Comparison of ENCODE assay signal across 8 cellular contexts in the genomic region with DNA sequence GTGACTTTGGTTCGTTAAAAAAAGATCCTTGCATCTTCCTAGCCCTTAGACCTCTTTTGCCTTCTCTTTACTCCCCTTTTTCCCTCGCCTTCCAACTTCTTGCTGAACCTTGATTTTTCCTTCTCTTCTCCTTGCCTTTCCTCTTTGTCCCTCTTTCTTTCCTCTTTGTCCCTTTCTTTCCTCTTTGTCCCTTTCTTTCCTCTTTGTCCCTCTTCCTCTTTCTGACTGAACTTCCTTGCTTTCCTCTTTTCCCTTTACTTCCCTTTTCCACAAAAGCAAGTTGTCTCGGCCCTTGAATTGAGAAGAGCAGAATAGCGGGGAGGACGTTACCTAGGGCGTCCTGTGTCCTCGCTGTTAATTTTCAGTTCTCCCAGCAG. TPM values are rescaled to one million over a fixed set of nuclear protein-coding genes. Genes with fewer than 3 reads are reported as not detected.
A peak's percentile ranks its signal among the peaks of the same experiment; 100 is the strongest.
DNase-seq lines count a peak whose midpoint lies in the region; ATAC-seq and TF ChIP-seq lines count a peak whose summit lies in the region.

No MANE protein-coding gene starts in this region.

- no peak for TF ChIP-seq CTCF in osteocyte (IDR thresholded peaks at IDR 0.05)

- peaks cover 7% of the 10 kb centered on the region for H3K36me3 ChIP-seq in MG63
- H3K36me3 ChIP-seq in effector memory CD4-positive, alpha-beta T cell (ENCODE audit: control insufficient read depth, insufficient read depth, low read length): no peaks in the 10 kb centered on the region

- no peaks in the 10 kb centered on the region for H3K9me3 Mint-ChIP-seq in osteocyte (ENCODE audit: unreplicated experiment)

- no peaks in the 10 kb centered on the region for H3K9me3 ChIP-seq in MG63
- no peaks in the 10 kb centered on the region for H3K9me3 ChIP-seq in effector memory CD4-positive, alpha-beta T cell (ENCODE audit: control insufficient read depth, low read length)

- H3K27me3 ChIP-seq in MG63: no peaks in the 10 kb centered on the region
- no peaks in the 10 kb centered on the region for H3K27me3 ChIP-seq in effector memory CD4-positive, alpha-beta T cell (replicated peaks; ENCODE audit: control insufficient read depth, insufficient read depth, low read length, poor library complexity, severe bottlenecking)

- H3K4me1 ChIP-seq in effector memory CD4-positive, alpha-beta T cell (ENCODE audit: control insufficient read depth, insufficient read depth, low read length, poor library complexity, severe bottlenecking): peaks cover 13% of the 10 kb centered on the region

- peaks cover 5% of the 10 kb centered on the region for H3K36me3 Mint-ChIP-seq in osteocyte (ENCODE audit: unreplicated experiment)

- H3K27ac ChIP-seq in effector memory CD4-positive, alpha-beta T cell (ENCODE audit: insufficient read depth, low read length, poor library complexity, severe bottlenecking): peak overlapping the region; percentile 82

- H3K4me3 Mint-ChIP-seq in osteocyte (ENCODE audit: unreplicated experiment): peak overlapping the region; percentile 97

- H3K27ac Mint-ChIP-seq in osteocyte (ENCODE audit: unreplicated experiment): peak overlapping the region; percentile 80

- DNase-seq in DMS114 treated with DMSO at 0.1 percent for 48 hours (lab: John Stamatoyannopoulos, UW; ENCODE audit: unreplicated experiment) (peak; percentile 6), MG63 (no peak), osteocyte (ENCODE audit: extremely low spot score, unreplicated experiment) (no peak), posterior vena cava (ENCODE audit: low spot score) (no peak)
- no peak for DNase-seq in effector memory CD4-positive, alpha-beta T cell
- no peak for DNase-seq in activated CD8-positive, alpha-beta memory T cell treated with anti-CD3 and anti-CD28 coated beads, Interleukin-2, amount 50 U/mL, for 4 hours

- H3K27me3 Mint-ChIP-seq in osteocyte (ENCODE audit: unreplicated experiment): no peaks in the 10 kb centered on the region

- H3K4me1 Mint-ChIP-seq in osteocyte (ENCODE audit: unreplicated experiment): peaks cover 33% of the 10 kb centered on the region

- peak overlapping the region; percentile 91 for H3K4me3 ChIP-seq in MG63
- H3K4me3 ChIP-seq in effector memory CD4-positive, alpha-beta T cell (ENCODE audit: insufficient read depth, low read depth, low read length, poor library complexity, severe bottlenecking): peak overlapping the region; percentile 83

- ATAC-seq in GM18511 (IDR thresholded peaks at IDR 0.05; ENCODE audit: unreplicated experiment) (no peak), GM18520 (IDR thresholded peaks at IDR 0.05; ENCODE audit: unreplicated experiment) (no peak)

- intact Hi-C loops in posterior vena cava (cut with DNase I): loop anchor here (5.0 to 10.0 kb wide), 3 partner anchors 266 to 321 kb away; no protein-coding TSS in a partner anchor

RNA-seq across cellular contexts. Expression of a gene that starts 1.4 kb away (rescaled TPM):
- total RNA-seq in MG63 (2014; rRNA removed; shearing (Covaris generic); ENCODE audit: low replicate concordance): 50.7 and 69.9 TPM in 2 replicates
- total RNA-seq in osteocyte: 19.5 and 20.6 TPM in 2 replicates
- total RNA-seq in posterior vena cava: 1 to 10 TPM; 6.5 to 7.6 TPM
